1 cellular context compared by ENCODE assay signal in genomic region chr17:59829217-59830006, GRCh38.
TF ChIP-seq lines count a peak whose summit lies in the region.

No MANE protein-coding gene starts in this region.

TF ChIP-seq in K562, 482 proteins besides CTCF, POLR2A, EP300 and RAD21 (continued from another document and continues in another):
- TF ChIP-seq ZNF197 (CRISPR knock-in tag; IDR thresholded peaks at IDR 0.05; ENCODE audit: low read depth) (0 out of 2 replicates have a peak, but pooled peaks have one; percentile 57), LCOR (CRISPR knock-in tag; IDR thresholded peaks at IDR 0.05) (no peak), MAFK (IDR thresholded peaks at IDR 0.05; ENCODE audit: low read length) (peak; percentile 88), ZBTB26 (CRISPR knock-in tag; IDR thresholded peaks at IDR 0.05) (no peak), FOXP1 (CRISPR knock-in tag; IDR thresholded peaks at IDR 0.05) (no peak), KLF6 (CRISPR knock-in tag; IDR thresholded peaks at IDR 0.05; ENCODE audit: borderline replicate concordance) (no peak), RBM39 (optimal IDR thresholded peaks at IDR 0.05; ENCODE audit: low read depth, low read length) (no peak), PTTG1 (tag; IDR thresholded peaks at IDR 0.05; ENCODE audit: low read depth) (no peak), ZNF316 (IDR thresholded peaks at IDR 0.05) (peak; percentile 99), POLR3G (IDR thresholded peaks at IDR 0.05; ENCODE audit: extremely low read depth, insufficient read length, insufficient replicate concordance) (no peak), ZNF398 (CRISPR knock-in tag; IDR thresholded peaks at IDR 0.05) (no peak), RREB1 (CRISPR knock-in tag; IDR thresholded peaks at IDR 0.05) (no peak), ZNF408 (CRISPR knock-in tag; IDR thresholded peaks at IDR 0.05; ENCODE audit: low read depth) (no peak), BMI1 (IDR thresholded peaks at IDR 0.05; ENCODE audit: low read length) (no peak), FOXK2 (conservative IDR thresholded peaks at IDR 0.05 in 1 of 2, IDR thresholded peaks at IDR 0.05 in 1 of 2; ENCODE audit: low read depth in 2 of 2) (no peak), E4F1 (CRISPR knock-in tag; IDR thresholded peaks at IDR 0.05; ENCODE audit: borderline replicate concordance) (no peak), DIDO1 (tag; IDR thresholded peaks at IDR 0.05; ENCODE audit: low read depth) (no peak), ZNF589 (CRISPR knock-in tag; IDR thresholded peaks at IDR 0.05; ENCODE audit: low read depth) (no peak), ZNF232 (CRISPR knock-in tag; IDR thresholded peaks at IDR 0.05) (no peak), ZNF174 (CRISPR knock-in tag; IDR thresholded peaks at IDR 0.05) (no peak), TAF7 (tag; IDR thresholded peaks at IDR 0.05) (no peak), ZNF444 (CRISPR knock-in tag; IDR thresholded peaks at IDR 0.05) (no peak), NFE2 (IDR thresholded peaks at IDR 0.05; ENCODE audit: low read depth) (peak; percentile 90), HOXB6 (CRISPR knock-in tag; IDR thresholded peaks at IDR 0.05; ENCODE audit: borderline replicate concordance) (no peak), ARID3B (CRISPR knock-in tag; IDR thresholded peaks at IDR 0.05; ENCODE audit: borderline replicate concordance) (no peak), SRF (CRISPR knock-in tag; IDR thresholded peaks at IDR 0.05) (peak in 1 of 2 experiments; percentile 88; a peak in 2 of 4 replicates), ZNF592 (IDR thresholded peaks at IDR 0.05) (peak; percentile 50; the same call in 1 of the 2 replicates), CREBBP (IDR thresholded peaks at IDR 0.05; ENCODE audit: low read depth, low read length) (no peak), HNRNPUL1 (IDR thresholded peaks at IDR 0.05; ENCODE audit: low read length) (no peak), GABPB1 (CRISPR knock-in tag; IDR thresholded peaks at IDR 0.05) (no peak), CBFA2T3 (IDR thresholded peaks at IDR 0.05) (peak; percentile 68), ZSCAN29 (IDR thresholded peaks at IDR 0.05) (no peak), SIN3B (IDR thresholded peaks at IDR 0.05; ENCODE audit: low read depth) (no peak), ZNF134 (CRISPR knock-in tag; conservative IDR thresholded peaks at IDR 0.05) (0 out of 2 replicates have a peak, but pooled peaks have one; percentile 4), MXI1 (IDR thresholded peaks at IDR 0.05; ENCODE audit: low read depth, low read length) (peak; percentile 40; the same call in 1 of the 2 replicates), BRCA1 (IDR thresholded peaks at IDR 0.05) (no peak), BRCA1 (CRISPR knock-in tag; IDR thresholded peaks at IDR 0.05) (no peak), BCOR (IDR thresholded peaks at IDR 0.05) (no peak), POU5F1 (IDR thresholded peaks at IDR 0.05; ENCODE audit: borderline replicate concordance, low read depth, low read length, partially characterized antibody) (no peak), PTRF (tag; IDR thresholded peaks at IDR 0.05) (no peak), CAMTA2 (CRISPR knock-in tag; conservative IDR thresholded peaks at IDR 0.05) (no peak), ZBTB1 (CRISPR knock-in tag; IDR thresholded peaks at IDR 0.05; ENCODE audit: borderline replicate concordance, low read depth) (no peak), PCBP2 (IDR thresholded peaks at IDR 0.05; ENCODE audit: low read depth, low read length, poor library complexity, severe bottlenecking) (no peak), ZNF146 (CRISPR knock-in tag; IDR thresholded peaks at IDR 0.05; ENCODE audit: unreplicated experiment) (no peak), ZNF23 (CRISPR knock-in tag; IDR thresholded peaks at IDR 0.05) (no peak), HSF4 (CRISPR knock-in tag; IDR thresholded peaks at IDR 0.05; ENCODE audit: borderline replicate concordance) (no peak), NR0B1 (IDR thresholded peaks at IDR 0.05; ENCODE audit: partially characterized antibody) (no peak), ZNF165 (CRISPR knock-in tag; IDR thresholded peaks at IDR 0.05; ENCODE audit: borderline replicate concordance) (no peak)
